In the genomic region with DNA sequence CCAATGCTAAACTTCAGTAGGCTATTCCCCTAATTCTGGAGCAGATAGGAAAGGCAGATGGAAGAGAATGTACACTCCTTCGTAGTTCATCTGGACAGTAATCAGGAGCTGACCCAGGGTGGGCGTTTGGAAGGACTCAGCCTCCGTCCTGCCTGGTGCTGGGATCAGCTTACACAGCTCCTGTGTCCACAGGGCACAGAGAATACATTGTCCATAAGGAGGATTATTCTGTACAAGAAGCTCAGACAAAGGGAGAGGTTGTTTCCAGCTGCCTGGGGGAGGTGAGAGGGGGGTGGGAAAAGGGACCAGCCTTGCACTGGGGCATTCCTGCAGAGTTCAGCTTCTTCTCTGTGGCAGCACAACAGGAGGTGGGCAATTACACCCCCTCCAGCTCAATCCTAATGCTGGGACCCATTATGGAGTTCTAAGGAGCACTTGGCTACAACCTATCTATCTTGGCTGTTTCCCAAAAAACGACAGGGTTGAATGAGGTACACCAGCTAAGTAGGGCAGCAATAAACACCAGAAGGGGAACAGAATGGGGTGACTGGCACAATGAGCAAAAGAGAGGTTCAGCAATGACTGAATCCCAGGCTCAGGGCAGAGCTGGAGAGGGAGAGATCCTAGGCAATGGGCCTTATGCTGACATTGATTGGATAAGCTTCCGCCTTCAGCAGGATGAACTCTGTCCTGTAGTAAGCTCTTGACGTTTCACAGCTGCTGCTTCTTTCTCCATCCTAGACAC, we compare ENCODE assay signal across 9 cellular contexts. TPM values are rescaled to one million over a fixed set of nuclear protein-coding genes. Genes with fewer than 3 reads are reported as not detected.
DNase-seq lines count a peak whose midpoint lies in the region; ATAC-seq and TF ChIP-seq lines count a peak whose summit lies in the region.
"Had no signal": no experiment of that assay in that cellular context is flagged by ENCODE, and none has a peak within 500 bp of the region (broad histone marks: within the 10 kb centered on the region; RNA-seq: fewer than 3 reads in every experiment).

No MANE protein-coding gene starts in this region.

- intact Hi-C loops in Right ventricle myocardium inferior (cut with DNase I) (loop anchor here (2.0 kb wide), 1 partner anchor 143 kb away; no protein-coding TSS in a partner anchor), cardiac septum (cut with DNase I) (loop anchor here (5.0 kb wide), 1 partner anchor 155 kb away; no protein-coding TSS in a partner anchor)

- no peaks in the 10 kb centered on the region for H3K27me3 ChIP-seq in upper lobe of left lung
- H3K27me3 ChIP-seq: transverse colon had no signal

- no peaks in the 10 kb centered on the region for H3K9me3 ChIP-seq in upper lobe of left lung
- H3K9me3 ChIP-seq: transverse colon had no signal

- WGBS in upper lobe of left lung, 2 donors = 60 to 64% methylated on average over 6 of the region's 6 CpGs

- DNase-seq in Right ventricle myocardium inferior (ENCODE audit: missing footprints) (no peak), cardiac septum (ENCODE audit: low spot score) (no peak), left lobe of liver (ENCODE audit: low spot score) (no peak), upper lobe of left lung (no peak), T1000 (lab: John Stamatoyannopoulos, UW) (no peak)
- DNase-seq: activated naive CD4-positive, alpha-beta T cell treated with anti-CD3 and anti-CD28 coated beads, Interleukin-2, amount 10 ng/mL, durations not matched to agents 7 days and 5 days; transverse colon had no signal

- ATAC-seq in Right ventricle myocardium inferior (peak; percentile 52), left lobe of liver (peak; percentile 79), upper lobe of left lung (ENCODE audit: low FRiP score in 2 of 2) (no peak), GM18907 (IDR thresholded peaks at IDR 0.05; ENCODE audit: unreplicated experiment) (no peak)
- ATAC-seq: WTC11 had no signal

- TF ChIP-seq EP300 in upper lobe of left lung (IDR thresholded peaks at IDR 0.05) = no peak

- peak overlapping the region in 3 of 4 donors; percentile 37 to 58 (median 49) for H3K27ac ChIP-seq in upper lobe of left lung

- no peak for TF ChIP-seq POLR2A in upper lobe of left lung (IDR thresholded peaks at IDR 0.05)

- H3K36me3 ChIP-seq in upper lobe of left lung = peaks cover 20 to 70% (median 48%) of the 10 kb centered on the region in 4 donors

- no peak overlapping the region for H3K4me3 ChIP-seq in upper lobe of left lung
- H3K4me3 ChIP-seq: transverse colon had no signal

- peaks cover 0 to 12% (median 5%) of the 10 kb centered on the region in 4 donors for H3K4me1 ChIP-seq in upper lobe of left lung
- H3K4me1 ChIP-seq: transverse colon had no signal

- TF ChIP-seq CTCF in upper lobe of left lung (IDR thresholded peaks at IDR 0.05) = no peak

RNA-seq across cellular contexts. Expression of a gene that starts 7.4 kb away (rescaled TPM):
- total RNA-seq in Right ventricle myocardium inferior (18.0 TPM), cardiac septum (17.9 TPM), left lobe of liver (19.7 TPM), upper lobe of left lung (10 to 100 TPM; 13.8 to 59.7 (median 38.4) TPM)

RNA-seq across cellular contexts. Expression of a gene that starts 7.5 kb away (rescaled TPM):
- total RNA-seq in Right ventricle myocardium inferior (22.5 TPM), cardiac septum (35.7 TPM), left lobe of liver (21.3 TPM), upper lobe of left lung (100 to 1,000 TPM in 1 of 6 donors, 10 to 100 TPM in 5; 33.3 to 184 (median 57.0) TPM)

RNA-seq across cellular contexts. Expression of a gene that starts 14.4 kb away (rescaled TPM):
- 34.4 TPM for total RNA-seq in Right ventricle myocardium inferior
- total RNA-seq in cardiac septum = 37.8 TPM
- 21.7 TPM for total RNA-seq in left lobe of liver
- 100 to 1,000 TPM in 1 of 6 donors, 10 to 100 TPM in 5; 32.5 to 118 (median 72.0) TPM for total RNA-seq in upper lobe of left lung

RNA-seq across cellular contexts. Expression of a gene that starts 23.4 kb away (rescaled TPM):
- total RNA-seq in Right ventricle myocardium inferior = 1.6 TPM
- 0.78 TPM for total RNA-seq in cardiac septum
- total RNA-seq in left lobe of liver = 0.78 TPM
- total RNA-seq in upper lobe of left lung = 1 to 10 TPM in 5 of 6 donors, not detected in 1; 2.1 to 8.4 (median 2.9) TPM

RNA-seq across cellular contexts. Expression of a gene that starts 44.6 kb away (rescaled TPM):
- total RNA-seq in Right ventricle myocardium inferior = 0.73 TPM
- 1.6 TPM for total RNA-seq in cardiac septum
- 0.15 TPM for total RNA-seq in left lobe of liver
- 1 to 10 TPM in 1 of 6 donors, under 1 TPM in 5; 0.24 to 6.3 (median 0.74) TPM for total RNA-seq in upper lobe of left lung

Comparison
In these comparisons a context has a peak if more than half of its experiments do, and no peak if none do; other contexts are left out.
1. ATAC-seq: peak in Right ventricle myocardium inferior (single experiment) and left lobe of liver (single experiment); none in upper lobe of left lung (0 of 2) and GM18907 (single experiment).